Comparison of ENCODE assay signal across 16 cellular contexts in the genomic region with DNA sequence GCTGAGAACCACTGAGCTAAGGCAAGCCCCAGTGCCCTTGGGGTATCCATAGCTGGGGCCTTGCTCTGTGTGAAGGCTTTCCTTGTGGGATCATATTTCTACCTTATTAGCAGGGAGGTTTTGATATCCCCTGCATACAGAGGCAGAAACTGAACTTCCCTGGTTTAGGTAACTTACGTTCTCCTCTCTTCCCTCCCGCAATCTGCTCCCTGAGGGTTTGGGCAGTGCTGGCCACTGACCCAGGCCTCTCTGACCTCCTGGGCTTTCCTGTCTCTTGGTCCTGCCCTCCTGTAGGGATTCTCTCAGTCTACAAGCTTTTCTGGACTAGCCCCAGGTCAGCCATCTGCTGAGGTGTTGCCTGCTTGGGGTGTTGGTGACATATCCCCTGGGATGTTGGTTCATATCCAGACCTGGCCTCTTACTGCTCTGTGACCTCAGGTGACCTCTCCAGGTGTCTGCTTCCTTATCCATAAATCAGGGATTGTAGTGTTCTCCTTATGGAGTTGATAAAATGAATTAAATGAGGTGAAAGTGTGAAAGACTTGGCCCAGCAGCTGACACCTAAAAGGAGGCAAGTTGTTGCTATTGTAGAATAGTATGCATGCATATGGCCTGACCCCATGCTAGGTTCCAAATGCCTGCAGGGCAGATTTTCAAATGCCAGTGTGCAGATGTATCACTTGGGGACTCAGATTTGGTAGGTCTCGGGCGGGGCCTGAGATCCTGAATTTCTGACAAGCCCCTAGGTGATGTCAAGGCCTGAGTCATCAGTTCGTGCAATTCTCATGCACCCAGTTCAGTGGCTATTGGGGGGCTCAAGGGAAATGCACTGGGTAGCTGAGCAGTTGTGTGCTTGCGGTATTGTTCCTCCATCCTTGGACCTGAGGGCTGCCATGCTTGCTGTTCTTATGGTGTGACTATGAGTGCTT.
A peak's percentile ranks its signal among the peaks of the same experiment; 100 is the strongest.
DNase-seq lines count a peak whose midpoint lies in the region; ATAC-seq and TF ChIP-seq lines count a peak whose summit lies in the region.
"Had no signal": no experiment of that assay in that cellular context is flagged by ENCODE, and none has a peak within 500 bp of the region (broad histone marks: within the 10 kb centered on the region; RNA-seq: fewer than 3 reads in every experiment).

No MANE protein-coding gene starts in this region.

- TF ChIP-seq EP300 in esophagus muscularis mucosa (IDR thresholded peaks at IDR 0.05): no peak

- ATAC-seq in GM18907 (IDR thresholded peaks at IDR 0.05; ENCODE audit: unreplicated experiment) (no peak), mucosa of descending colon (no peak)

- WGBS in esophagus muscularis mucosa: 77% methylated on average over 6 of the region's 6 CpGs

- DNase-seq in ELF-1 (ENCODE audit: low read depth, low spot score): peak; percentile 22
- peak; percentile 81 for DNase-seq in NCI-H2171 treated with DMSO at 0.1 percent for 48 hours (lab: John Stamatoyannopoulos, UW)
- DNase-seq in esophagus muscularis mucosa (ENCODE audit: extremely low spot score): peak; percentile 81
- DNase-seq in left kidney (ENCODE audit: low read depth, low spot score): peak; percentile 29
- no peak for DNase-seq in activated T-cell treated with anti-CD3 and anti-CD28 coated beads for 4 hours
- no peak for DNase-seq in midbrain (lab: John Stamatoyannopoulos, UW)
- DNase-seq in mucosa of descending colon: no peak
- DNase-seq: ACHN; CD4-positive, CD25-positive, alpha-beta regulatory T cell; DND-41; KBM-7; NCI-H1092 treated with DMSO at 0.1 percent for 48 hours; NCI-H1694; NCI-H524 treated with DMSO at 0.1 percent for 48 hours; SK-N-SH had no signal

- no peak overlapping the region for H3K4me3 ChIP-seq in esophagus muscularis mucosa
- H3K4me3 ChIP-seq in mucosa of descending colon: no peak overlapping the region

- H3K9me3 ChIP-seq in esophagus muscularis mucosa: no peaks in the 10 kb centered on the region
- H3K9me3 ChIP-seq in mucosa of descending colon: no peaks in the 10 kb centered on the region
- H3K9me3 ChIP-seq: SK-N-SH had no signal

- H3K27ac ChIP-seq in esophagus muscularis mucosa (replicated peaks in 1 of 4): no peak overlapping the region

- H3K36me3 ChIP-seq in esophagus muscularis mucosa: no peaks in the 10 kb centered on the region
- H3K36me3 ChIP-seq in mucosa of descending colon (ENCODE audit: low read depth): no peaks in the 10 kb centered on the region

- H3K4me1 ChIP-seq in esophagus muscularis mucosa: peaks cover 0 to 11% (median 9%) of the 10 kb centered on the region in 4 donors
- no peaks in the 10 kb centered on the region for H3K4me1 ChIP-seq in mucosa of descending colon (ENCODE audit: low read depth)

- intact Hi-C loops in esophagus muscularis mucosa (cut with DNase I): no loop called here
- intact Hi-C loops in mucosa of descending colon (cut with DNase I, micrococcal nuclease): no loop called here

- TF ChIP-seq CTCF in esophagus muscularis mucosa (IDR thresholded peaks at IDR 0.05) (no peak), mucosa of descending colon (IDR thresholded peaks at IDR 0.05) (no peak)

- TF ChIP-seq POLR2A in esophagus muscularis mucosa (IDR thresholded peaks at IDR 0.05; ENCODE audit: low read depth): no peak

- no peaks in the 10 kb centered on the region for H3K27me3 ChIP-seq in esophagus muscularis mucosa

Comparison
In these comparisons a context has a peak if more than half of its experiments do, and no peak if none do; other contexts are left out.
1. DNase-seq: peak in ELF-1 (single experiment), NCI-H2171 treated with DMSO at 0.1 percent for 48 hours (single experiment), esophagus muscularis mucosa (single experiment) and left kidney (single experiment); none in activated T-cell treated with anti-CD3 and anti-CD28 coated beads for 4 hours (single experiment), midbrain (single experiment) and mucosa of descending colon (0 of 3).